24 cellular contexts compared by ENCODE assay signal in genomic region chr4:80263541-80264351, GRCh38. TPM values are rescaled to one million over a fixed set of nuclear protein-coding genes. Genes with fewer than 3 reads are reported as not detected.
DNase-seq lines count a peak whose midpoint lies in the region; ATAC-seq and TF ChIP-seq lines count a peak whose summit lies in the region.
"Had no signal": no experiment of that assay in that cellular context is flagged by ENCODE, and none has a peak within 500 bp of the region (broad histone marks: within the 10 kb centered on the region; RNA-seq: fewer than 3 reads in every experiment).

No MANE protein-coding gene starts in this region.

- no peak for ATAC-seq in IMR-90 (ENCODE audit: low read depth)
- ATAC-seq in GM18517 (IDR thresholded peaks at IDR 0.05; ENCODE audit: unreplicated experiment) = no peak
- ATAC-seq: activated CD8-positive, alpha-beta T cell treated with anti-CD3 and anti-CD28 coated beads for 36 hours; foreskin keratinocyte; Panc1; right cardiac atrium; stimulated activated memory B cell treated with anti-CD40 and anti-IgM and Interleukin-4, amounts not matched to agents 10 μg/mL and 1 μg/mL and 100 μg/mL, for 72 hours; T-helper 17 cell had no signal

- peak overlapping the region; percentile 71; the same call in 1 of the 2 replicates for H3K23ac ChIP-seq in IMR-90 (ENCODE audit: low read depth, low read length)

- H2AK9ac ChIP-seq in IMR-90 (replicated peaks; ENCODE audit: low read depth, low read length, poor library complexity) = no peak overlapping the region

- peak overlapping the region; percentile 40 for H2AFZ ChIP-seq in IMR-90 (replicated peaks; ENCODE audit: low read length, poor library complexity)

- H3K9me3 ChIP-seq in IMR-90 (ENCODE audit: control insufficient read depth, insufficient read depth, low read length) (no peaks in the 10 kb centered on the region), endodermal cell (ENCODE audit: control insufficient read depth, low read length) (no peaks in the 10 kb centered on the region), spleen (no peaks in the 10 kb centered on the region)
- H3K9me3 ChIP-seq: left ventricle myocardium inferior, SJSA1, testis had no signal

- peaks cover 99% of the 10 kb centered on the region for H3K27me3 Mint-ChIP-seq in endodermal cell (ENCODE audit: insufficient read depth)

- intact Hi-C loops in IMR-90 (cut with micrococcal nuclease) (no loop called here), spleen (cut with DNase I; ENCODE audit: low total_unique reads) (no loop called here)

- no peak overlapping the region for H3K27ac ChIP-seq in IMR-90 (ENCODE audit: insufficient read depth, low read length)
- H3K27ac ChIP-seq in endodermal cell (ENCODE audit: low read depth, low read length) = no peak overlapping the region
- H3K27ac ChIP-seq in spleen = no peak overlapping the region
- H3K27ac ChIP-seq: foreskin keratinocyte, left ventricle myocardium inferior, SJSA1, testis had no signal

- H2BK20ac ChIP-seq in IMR-90 (ENCODE audit: low read depth, low read length) = 0 out of 2 replicates have a peak overlapping the region, but pooled peaks have one; percentile 68

- 61% methylated on average over 14 of the region's 36 CpGs; no CpG with 5 or more reads in 1 of the 2 experiments for WGBS in IMR-90 (ENCODE audit: extremely low coverage in 2 of 2, insufficient read length in 1 of 2), 2 experiments
- WGBS in endodermal cell (ENCODE audit: insufficient coverage in 1 of 2, insufficient read length in 1 of 2), 2 experiments = 5 to 11% methylated on average over 26 to 36 of the region's 36 CpGs
- 31 to 41% (median 36%) methylated on average over 36 of the region's 36 CpGs for WGBS in spleen, 5 donors

- H4K5ac ChIP-seq in IMR-90 (ENCODE audit: low read depth, low read length) = no peak overlapping the region

- H4K91ac ChIP-seq in IMR-90 (ENCODE audit: insufficient read depth, low read depth, low read length) = no peak overlapping the region

- H3K9me3 Mint-ChIP-seq in endodermal cell = no peaks in the 10 kb centered on the region
- H3K9me3 Mint-ChIP-seq: activated B cell treated with CpG ODN at 0.5 μM for 24 hours; activated CD8-positive, alpha-beta T cell treated with anti-CD3 and anti-CD28 coated beads for 36 hours; activated naive CD4-positive, alpha-beta T cell treated with anti-CD3 and anti-CD28 coated beads, Interleukin-2, amount 10 ng/mL, durations not matched to agents 7 days and 5 days; activated T-cell treated with anti-CD3 and anti-CD28 coated beads, Interleukin-2, amount 50 U/mL, for 24 hours; stimulated activated memory B cell treated with anti-CD40 and anti-IgM and Interleukin-4, amounts not matched to agents 10 μg/mL and 1 μg/mL and 100 μg/mL, for 72 hours had no signal

- H3K27me3 ChIP-seq in IMR-90 (ENCODE audit: control insufficient read depth, insufficient read depth, low read length) (no peaks in the 10 kb centered on the region), endodermal cell (ENCODE audit: control insufficient read depth, insufficient read depth, low read length, poor library complexity, severe bottlenecking) (peaks cover 99% of the 10 kb centered on the region), spleen (replicated peaks in 1 of 7) (peaks cover 2 to 80% (median 55%) of the 10 kb centered on the region in 7 donors)
- H3K27me3 ChIP-seq: SJSA1 had no signal

- peaks cover 12% of the 10 kb centered on the region; the same call in 1 of the 2 replicates for H4K20me1 ChIP-seq in IMR-90 (ENCODE audit: insufficient read depth, low read length)

- no peak overlapping the region for H3K4me2 ChIP-seq in IMR-90 (ENCODE audit: low read depth, low read length)

- no peak overlapping the region; a peak in 1 of 4 replicates for H4K8ac ChIP-seq in IMR-90 (ENCODE audit: low read depth in 2 of 2, low read length in 2 of 2)

- dilution Hi-C loops in IMR-90 (cut with HindIII; ENCODE audit: low sequenced_read_pairs, unreplicated experiment) = no loop called here

- peak overlapping the region; percentile 48 for H3K4me3 Mint-ChIP-seq in endodermal cell
- H3K4me3 Mint-ChIP-seq: activated CD8-positive, alpha-beta T cell treated with anti-CD3 and anti-CD28 coated beads for 36 hours; activated naive CD4-positive, alpha-beta T cell treated with anti-CD3 and anti-CD28 coated beads, Interleukin-2, amount 10 ng/mL, durations not matched to agents 7 days and 5 days; activated T-cell treated with anti-CD3 and anti-CD28 coated beads, Interleukin-2, amount 50 U/mL, for 24 hours; stimulated activated memory B cell treated with anti-CD40 and anti-IgM and Interleukin-4, amounts not matched to agents 10 μg/mL and 1 μg/mL and 100 μg/mL, for 72 hours; T-helper 17 cell had no signal

- H2AK5ac ChIP-seq in IMR-90 (ENCODE audit: low read depth, low read length) = peak overlapping the region; percentile 77; the same call in 1 of the 2 replicates

- no peak overlapping the region for H3K56ac ChIP-seq in IMR-90 (ENCODE audit: extremely low read depth, insufficient read depth, low read length)

- CTCF ChIA-PET in IMR-90 (lab: Yijun Ruan, JAX) = no interaction called here

- DNase-seq in IMR-90 = no peak
- DNase-seq in endodermal cell = peak; percentile 77
- DNase-seq in left kidney (ENCODE audit: low read depth, low spot score) = peak; percentile 57
- DNase-seq in spleen = peak; percentile 55
- no peak for DNase-seq in NOMO-1 (lab: John Stamatoyannopoulos, UW; ENCODE audit: unreplicated experiment in 2 of 2)
- DNase-seq in NCI-H1930 (lab: John Stamatoyannopoulos, UW) = no peak
- DNase-seq: activated B cell treated with CpG ODN at 0.5 μM for 24 hours; activated CD8-positive, alpha-beta T cell treated with anti-CD3 and anti-CD28 coated beads for 36 hours; activated naive CD4-positive, alpha-beta T cell treated with anti-CD3 and anti-CD28 coated beads, Interleukin-2, amount 10 ng/mL, durations not matched to agents 7 days and 5 days; activated T-cell treated with anti-CD3 and anti-CD28 coated beads, Interleukin-2, amount 50 U/mL, for 24 hours; CD8-positive, alpha-beta memory T cell; DMS79 treated with DMSO at 0.1 percent for 48 hours; foreskin keratinocyte; left ventricle myocardium inferior; NCI-H187 treated with DMSO at 0.1 percent for 48 hours; NCI-H345; occipital lobe; right cardiac atrium; T-helper 17 cell; testis had no signal

- no peaks in the 10 kb centered on the region for H3K36me3 Mint-ChIP-seq in endodermal cell (ENCODE audit: low read depth)
- H3K36me3 Mint-ChIP-seq: activated naive CD4-positive, alpha-beta T cell treated with anti-CD3 and anti-CD28 coated beads, Interleukin-2, amount 10 ng/mL, durations not matched to agents 7 days and 5 days; CD8-positive, alpha-beta memory T cell; stimulated activated memory B cell treated with anti-CD40 and anti-IgM and Interleukin-4, amounts not matched to agents 10 μg/mL and 1 μg/mL and 100 μg/mL, for 72 hours had no signal

- peak overlapping the region; percentile 43; the same call in 1 of the 2 replicates for H3K4ac ChIP-seq in IMR-90 (ENCODE audit: low read depth, low read length)

- BruUV-seq in IMR-90 (replicated peaks; lab: Mats Ljungman, UMichigan) = no TSS peak

- peak overlapping the region; percentile 92 for H2BK120ac ChIP-seq in IMR-90 (ENCODE audit: low read depth, low read length)

- TF ChIP-seq CTCF in IMR-90 (conservative IDR thresholded peaks at IDR 0.05; ENCODE audit: low read depth, low read length) = no peak
- TF ChIP-seq CTCF in endodermal cell (conservative IDR thresholded peaks at IDR 0.05) = peak; percentile 32
- TF ChIP-seq CTCF in spleen (IDR thresholded peaks at IDR 0.05 in 8 of 11, conservative IDR thresholded peaks at IDR 0.05 in 3 of 11) = no peak

- no peak overlapping the region for H3K9ac ChIP-seq in IMR-90 (ENCODE audit: low read depth, low read length)
- H3K9ac ChIP-seq in endodermal cell (ENCODE audit: extremely low read depth, low read length, poor library complexity, severe bottlenecking) = no peak overlapping the region

- no peak overlapping the region for H3K27ac Mint-ChIP-seq in endodermal cell
- H3K27ac Mint-ChIP-seq: activated B cell treated with CpG ODN at 0.5 μM for 24 hours; activated CD8-positive, alpha-beta T cell treated with anti-CD3 and anti-CD28 coated beads for 36 hours; activated naive CD4-positive, alpha-beta T cell treated with anti-CD3 and anti-CD28 coated beads, Interleukin-2, amount 10 ng/mL, durations not matched to agents 7 days and 5 days; activated T-cell treated with anti-CD3 and anti-CD28 coated beads, Interleukin-2, amount 50 U/mL, for 24 hours; stimulated activated memory B cell treated with anti-CD40 and anti-IgM and Interleukin-4, amounts not matched to agents 10 μg/mL and 1 μg/mL and 100 μg/mL, for 72 hours; T-helper 17 cell had no signal

- no peaks in the 10 kb centered on the region for H3K36me3 ChIP-seq in IMR-90 (ENCODE audit: control insufficient read depth, insufficient read depth, low read length)
- no peaks in the 10 kb centered on the region for H3K36me3 ChIP-seq in endodermal cell (ENCODE audit: control insufficient read depth, insufficient read depth, low read length)
- H3K36me3 ChIP-seq in spleen = no peaks in the 10 kb centered on the region
- H3K36me3 ChIP-seq: left ventricle myocardium inferior had no signal

- H3K4me1 ChIP-seq in IMR-90 (ENCODE audit: control insufficient read depth, insufficient read depth, low read length) (peaks cover 6% of the 10 kb centered on the region), endodermal cell (ENCODE audit: control insufficient read depth, insufficient read depth, low read length) (peaks cover 12% of the 10 kb centered on the region), spleen (peaks cover 10 to 36% (median 21%) of the 10 kb centered on the region in 6 donors)

- peaks cover 56% of the 10 kb centered on the region for H3K4me1 Mint-ChIP-seq in endodermal cell

- POLR2A ChIA-PET in IMR-90 (lab: Charles Lee; ENCODE audit: unreplicated experiment) = no interaction called here

- H3K9me1 ChIP-seq in IMR-90 (ENCODE audit: insufficient read depth, low read length) = peaks cover 9% of the 10 kb centered on the region; the same call in 1 of the 2 replicates

- H3K18ac ChIP-seq in IMR-90 (ENCODE audit: low read depth, low read length) = no peak overlapping the region

- H3K4me3 ChIP-seq in IMR-90 (ENCODE audit: insufficient read depth, low read depth, low read length) = no peak overlapping the region
- H3K4me3 ChIP-seq in endodermal cell (ENCODE audit: low read length) = peak overlapping the region; percentile 74
- no peak overlapping the region for H3K4me3 ChIP-seq in spleen
- H3K4me3 ChIP-seq: left ventricle myocardium inferior, SJSA1, testis had no signal

- in situ Hi-C loops in IMR-90 (cut with MboI; ENCODE audit: low sequenced_read_pairs) = no loop called here

- no peak for TF ChIP-seq RAD21 in IMR-90 (IDR thresholded peaks at IDR 0.05; ENCODE audit: low read length)

- H2BK15ac ChIP-seq in IMR-90 (ENCODE audit: low read depth, low read length) = 0 out of 3 replicates have a peak overlapping the region, but pooled peaks have one; percentile 64

- no peak overlapping the region; the same call in none of the 2 replicates for H3K14ac ChIP-seq in IMR-90 (replicated peaks; ENCODE audit: low read depth, low read length)

- TF ChIP-seq POLR2A in IMR-90 (IDR thresholded peaks at IDR 0.05; ENCODE audit: low read depth, low read length) = no peak
- no peak for TF ChIP-seq POLR2A in spleen (IDR thresholded peaks at IDR 0.05)

- H2BK5ac ChIP-seq in IMR-90 (ENCODE audit: low read depth, low read length, poor library complexity, severe bottlenecking) = no peak overlapping the region

- peaks cover 5 to 22% of the 10 kb centered on the region in 2 experiments for H3K79me1 ChIP-seq in IMR-90 (ENCODE audit: low read depth in 1 of 2, low read length in 2 of 2)

RNA-seq across cellular contexts. Expression of gene FGF5, which starts 2.7 kb away (rescaled TPM):
- total RNA-seq in IMR-90 (2012; rRNA removed) = 18.6 and 35.8 TPM in 2 replicates
- 42.1 and 77.7 TPM in 2 replicates for polyA plus RNA-seq in IMR-90 (2012; rRNA removed)
- 11.3 and 17.6 TPM in 2 replicates for polyA plus RNA-seq in IMR-90 (2012; cell fraction: cytosol; rRNA removed)
- polyA plus RNA-seq in IMR-90 (2012; cell fraction: nucleus; rRNA removed; ENCODE audit: low replicate concordance) = 10.5 and 16.3 TPM in 2 replicates
- total RNA-seq in endodermal cell = 1 to 10 TPM in 1 of 2 donors, under 1 TPM in 1; 0.49 to 1.6 TPM
- polyA plus RNA-seq in endodermal cell (2013, experiment 1 of 2) = not detected
- 0.08 TPM for polyA plus RNA-seq in endodermal cell (2013, experiment 2 of 2)
- total RNA-seq in spleen = under 1 TPM in 1 of 7 donors, not detected in 6; 0.06 TPM
- not detected for polyA plus RNA-seq in spleen
- total RNA-seq: activated B cell treated with CpG ODN at 0.5 μM for 24 hours; activated CD8-positive, alpha-beta T cell treated with anti-CD3 and anti-CD28 coated beads for 36 hours; CD8-positive, alpha-beta memory T cell; right cardiac atrium; testis had no signal
- polyA plus RNA-seq: CD8-positive, alpha-beta memory T cell; right cardiac atrium had no signal

Comparison
In these comparisons a context has a peak if more than half of its experiments do, and no peak if none do; other contexts are left out.
1. DNase-seq: peak in endodermal cell (single experiment), left kidney (single experiment) and spleen (single experiment); none in IMR-90 (single experiment), NOMO-1 (0 of 2) and NCI-H1930 (0 of 2).